ENCODE assay signal across 8 cellular contexts in genomic region chr10:33008499-33009243, GRCh38. TPM values are rescaled to one million over a fixed set of nuclear protein-coding genes. Genes with fewer than 3 reads are reported as not detected.
DNase-seq lines count a peak whose midpoint lies in the region; ATAC-seq and TF ChIP-seq lines count a peak whose summit lies in the region.

No MANE protein-coding gene starts in this region.

- H3K36me3 ChIP-seq in stomach: no peaks in the 10 kb centered on the region

- 9 to 18% (median 13%) methylated on average over 9 of the region's 9 CpGs for WGBS in stomach, 5 donors

- peaks cover 19 to 22% (median 19%) of the 10 kb centered on the region in 3 donors for H3K4me1 Mint-ChIP-seq in naive B cell

- H3K9me3 ChIP-seq in stomach: no peaks in the 10 kb centered on the region

- no peaks in the 10 kb centered on the region for H3K27me3 ChIP-seq in stomach

- peaks cover 0 to 30% (median 18%) of the 10 kb centered on the region in 4 donors for H3K4me1 ChIP-seq in stomach

- H3K27ac Mint-ChIP-seq in naive B cell: no peak overlapping the region

- H3K9me3 Mint-ChIP-seq in naive B cell: no peaks in the 10 kb centered on the region

- TF ChIP-seq POLR2A in stomach (IDR thresholded peaks at IDR 0.05): no peak

- peaks cover 15 to 23% (median 20%) of the 10 kb centered on the region in 3 donors for H3K27me3 Mint-ChIP-seq in naive B cell

- no peak overlapping the region for H3K4me3 ChIP-seq in stomach

- peak overlapping the region in 1 of 5 donors; percentile 25 for H3K27ac ChIP-seq in stomach

- ATAC-seq in naive B cell (ENCODE audit: low read depth in 2 of 2): peak in 1 of 2 donors; percentile 34

- TF ChIP-seq EP300 in stomach (IDR thresholded peaks at IDR 0.05): no peak

- intact Hi-C loops in stomach (cut with DNase I; ENCODE audit: low total_unique reads): no loop called here

- peak; percentile 54 for DNase-seq in activated gamma-delta T cell treated with Interleukin-2 at 50 U/mL for 16 hours
- DNase-seq in activated gamma-delta T cell (lab: John Stamatoyannopoulos, UW): no peak
- DNase-seq in HT-29 (ENCODE audit: low spot score): peak; percentile 98
- DNase-seq in NOMO-1 treated with dmso at 0.1 percent for 144 hours (lab: John Stamatoyannopoulos, UW; ENCODE audit: unreplicated experiment): peak; percentile 37
- peak; percentile 39 for DNase-seq in activated CD8-positive, alpha-beta memory T cell treated with anti-CD3 and anti-CD28 coated beads, Interleukin-2, amount 50 U/mL, for 24 hours (ENCODE audit: extremely low read depth)
- peak; percentile 76 for DNase-seq in epidermal melanocyte (ENCODE audit: insufficient read length, low spot score)
- DNase-seq in naive B cell: peak; percentile 30
- peak; percentile 65 for DNase-seq in stomach

- H3K4me3 Mint-ChIP-seq in naive B cell: peak overlapping the region in 5 of 8 donors; percentile 4 to 66 (median 16)

- TF ChIP-seq CTCF in stomach (IDR thresholded peaks at IDR 0.05): peak in 6 of 7 experiments; percentile 81 to 99 (median 98)

- H3K36me3 Mint-ChIP-seq in naive B cell: no peaks in the 10 kb centered on the region

RNA-seq across cellular contexts. Expression of gene ITGB1, which starts 50.6 kb away (rescaled TPM):
- total RNA-seq in HT-29 (2014; rRNA removed; shearing (Covaris generic)): 169 and 195 TPM in 2 replicates
- polyA plus RNA-seq in naive B cell (ENCODE audit: low read depth in 6 of 6) (10 to 100 TPM; 31.4 to 63.1 (median 39.9) TPM), stomach (10 to 100 TPM; 57.9 to 97.9 (median 91.4) TPM)
- 100 to 1,000 TPM; 134 to 909 (median 278) TPM for total RNA-seq in stomach
